ENCODE assay signal across 1 cellular context in the genomic region with DNA sequence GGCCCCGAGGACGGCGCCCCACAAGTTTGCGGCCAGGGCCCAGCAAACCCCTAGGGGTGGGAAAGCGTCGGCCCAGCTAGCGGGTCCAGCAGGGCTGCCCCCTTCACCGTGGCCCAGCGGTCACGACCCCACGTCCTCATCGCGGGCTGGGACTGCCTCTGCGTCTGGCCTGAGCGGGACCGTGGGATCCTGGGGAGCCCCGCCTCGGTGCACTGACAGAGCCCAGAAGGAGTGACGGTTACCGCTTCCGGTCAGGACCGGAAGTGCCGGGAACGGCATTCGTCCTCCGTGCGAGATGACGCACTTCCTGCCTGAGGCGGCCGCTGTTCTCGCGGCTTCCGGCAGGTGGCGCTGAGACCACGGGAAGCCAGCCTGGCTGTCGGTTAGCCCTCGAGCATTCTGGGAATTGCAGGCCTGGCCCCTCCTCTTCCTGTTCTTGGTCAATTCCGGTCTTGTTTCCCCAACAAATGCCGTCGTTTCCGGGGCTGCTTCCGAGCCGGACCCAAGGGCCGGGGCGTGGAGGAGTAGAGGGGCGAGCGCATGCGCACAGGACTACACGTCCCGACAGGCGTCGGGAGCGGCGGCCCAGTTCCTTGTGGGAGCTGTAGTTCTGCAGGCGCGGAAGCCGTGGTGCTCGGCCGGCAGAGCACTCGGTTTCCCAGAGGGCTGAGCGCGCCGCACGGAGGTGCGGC.
TF ChIP-seq lines count a peak whose summit lies in the region.

Gene TSSC4 (plus strand): TSS at position 682 of the 692 bp plus-strand sequence. CDS start 1,884 bp downstream, outside the sequence.

TF ChIP-seq in WTC11, 78 proteins besides CTCF, POLR2A, EP300 and RAD21 (continued from another document):
- TF ChIP-seq ZNF425 (CRISPR knock-in tag; conservative IDR thresholded peaks at IDR 0.05) (no peak), ZNF416 (CRISPR knock-in tag; IDR thresholded peaks at IDR 0.05) (no peak), CDX4 (CRISPR knock-in tag; IDR thresholded peaks at IDR 0.05; ENCODE audit: borderline replicate concordance) (no peak), CREB1 (CRISPR knock-in tag; IDR thresholded peaks at IDR 0.05) (peak; percentile 85), TP53 (CRISPR knock-in tag; IDR thresholded peaks at IDR 0.05) (0 out of 2 replicates have a peak, but pooled peaks have one; percentile 78), ZNF219 (CRISPR knock-in tag; IDR thresholded peaks at IDR 0.05; ENCODE audit: borderline replicate concordance) (no peak), SMAD3 (CRISPR knock-in tag; IDR thresholded peaks at IDR 0.05; ENCODE audit: borderline replicate concordance) (peak; percentile 13; the same call in 1 of the 2 replicates), SMAD4 (CRISPR knock-in tag; IDR thresholded peaks at IDR 0.05) (no peak)
- TF ChIP-seq, protein P1, sequence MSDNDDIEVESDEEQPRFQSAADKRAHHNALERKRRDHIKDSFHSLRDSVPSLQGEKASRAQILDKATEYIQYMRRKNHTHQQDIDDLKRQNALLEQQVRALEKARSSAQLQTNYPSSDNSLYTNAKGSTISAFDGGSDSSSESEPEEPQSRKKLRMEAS (CRISPR knock-in tag; IDR thresholded peaks at IDR 0.05) = peak; percentile 71
- TF ChIP-seq, protein P2, sequence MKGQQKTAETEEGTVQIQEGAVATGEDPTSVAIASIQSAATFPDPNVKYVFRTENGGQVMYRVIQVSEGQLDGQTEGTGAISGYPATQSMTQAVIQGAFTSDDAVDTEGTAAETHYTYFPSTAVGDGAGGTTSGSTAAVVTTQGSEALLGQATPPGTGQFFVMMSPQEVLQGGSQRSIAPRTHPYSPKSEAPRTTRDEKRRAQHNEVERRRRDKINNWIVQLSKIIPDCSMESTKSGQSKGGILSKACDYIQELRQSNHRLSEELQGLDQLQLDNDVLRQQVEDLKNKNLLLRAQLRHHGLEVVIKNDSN (CRISPR knock-in tag; IDR thresholded peaks at IDR 0.05) = no peak
- TF ChIP-seq, protein P3, sequence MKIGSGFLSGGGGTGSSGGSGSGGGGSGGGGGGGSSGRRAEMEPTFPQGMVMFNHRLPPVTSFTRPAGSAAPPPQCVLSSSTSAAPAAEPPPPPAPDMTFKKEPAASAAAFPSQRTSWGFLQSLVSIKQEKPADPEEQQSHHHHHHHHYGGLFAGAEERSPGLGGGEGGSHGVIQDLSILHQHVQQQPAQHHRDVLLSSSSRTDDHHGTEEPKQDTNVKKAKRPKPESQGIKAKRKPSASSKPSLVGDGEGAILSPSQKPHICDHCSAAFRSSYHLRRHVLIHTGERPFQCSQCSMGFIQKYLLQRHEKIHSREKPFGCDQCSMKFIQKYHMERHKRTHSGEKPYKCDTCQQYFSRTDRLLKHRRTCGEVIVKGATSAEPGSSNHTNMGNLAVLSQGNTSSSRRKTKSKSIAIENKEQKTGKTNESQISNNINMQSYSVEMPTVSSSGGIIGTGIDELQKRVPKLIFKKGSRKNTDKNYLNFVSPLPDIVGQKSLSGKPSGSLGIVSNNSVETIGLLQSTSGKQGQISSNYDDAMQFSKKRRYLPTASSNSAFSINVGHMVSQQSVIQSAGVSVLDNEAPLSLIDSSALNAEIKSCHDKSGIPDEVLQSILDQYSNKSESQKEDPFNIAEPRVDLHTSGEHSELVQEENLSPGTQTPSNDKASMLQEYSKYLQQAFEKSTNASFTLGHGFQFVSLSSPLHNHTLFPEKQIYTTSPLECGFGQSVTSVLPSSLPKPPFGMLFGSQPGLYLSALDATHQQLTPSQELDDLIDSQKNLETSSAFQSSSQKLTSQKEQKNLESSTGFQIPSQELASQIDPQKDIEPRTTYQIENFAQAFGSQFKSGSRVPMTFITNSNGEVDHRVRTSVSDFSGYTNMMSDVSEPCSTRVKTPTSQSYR (CRISPR knock-in tag; IDR thresholded peaks at IDR 0.05) = peak; percentile 29; the same call in 1 of the 2 replicates
